In genomic region chr5:172686111-172686510, GRCh38 we compare ENCODE assay signal across 23 cellular contexts. TPM values are rescaled to one million over a fixed set of nuclear protein-coding genes. Genes with fewer than 3 reads are reported as not detected.
DNase-seq lines count a peak whose midpoint lies in the region; ATAC-seq and TF ChIP-seq lines count a peak whose summit lies in the region.
"Had no signal": no experiment of that assay in that cellular context is flagged by ENCODE, and none has a peak within 500 bp of the region (broad histone marks: within the 10 kb centered on the region; RNA-seq: fewer than 3 reads in every experiment).

No MANE protein-coding gene starts in this region.

- no peak overlapping the region for H3K4me3 ChIP-seq in adrenal gland
- no peak overlapping the region for H3K4me3 ChIP-seq in osteoblast (ENCODE audit: insufficient read depth, low read length)
- H3K4me3 ChIP-seq: HAP-1, thyroid gland had no signal

- H3K9me3 Mint-ChIP-seq in activated CD4-positive, alpha-beta T cell treated with anti-CD3 and anti-CD28 coated beads for 36 hours (ENCODE audit: low read depth): no peaks in the 10 kb centered on the region

- POLR2A ChIA-PET in activated CD4-positive, alpha-beta T cell treated with anti-CD3 and anti-CD28 coated beads for 36 hours (lab: Charles Lee): no interaction called here

- H3K36me3 Mint-ChIP-seq in activated CD4-positive, alpha-beta T cell treated with anti-CD3 and anti-CD28 coated beads for 36 hours (ENCODE audit: low read depth): no peaks in the 10 kb centered on the region

- H4K20me1 ChIP-seq in osteoblast (ENCODE audit: insufficient read depth, low read length): no peaks in the 10 kb centered on the region

- CTCF ChIA-PET in activated CD4-positive, alpha-beta T cell treated with anti-CD3 and anti-CD28 coated beads for 36 hours (lab: Charles Lee): interaction anchor here (0.6 to 2.1 kb wide), 3 partner anchors 13 to 216 kb away, joined by 3 to 12 read pairs (median 4); no protein-coding TSS in a partner anchor

- H3K9me3 ChIP-seq in adrenal gland (replicated peaks in 1 of 3): no peaks in the 10 kb centered on the region
- no peaks in the 10 kb centered on the region for H3K9me3 ChIP-seq in osteoblast (ENCODE audit: low read depth, low read length)
- H3K9me3 ChIP-seq: HAP-1, thyroid gland had no signal

- 16 to 44% (median 38%) methylated on average over 5 to 10 of the region's 10 CpGs for WGBS in adrenal gland, 4 donors

- peaks cover 4% of the 10 kb centered on the region for H3K27me3 Mint-ChIP-seq in activated CD4-positive, alpha-beta T cell treated with anti-CD3 and anti-CD28 coated beads for 36 hours

- intact Hi-C loops in adrenal gland (cut with DNase I): no loop called here
- intact Hi-C loops in activated CD4-positive, alpha-beta T cell treated with anti-CD3 and anti-CD28 coated beads for 36 hours (cut with DNase I, micrococcal nuclease): no loop called here

- no peaks in the 10 kb centered on the region for H3K27me3 ChIP-seq in adrenal gland
- H3K27me3 ChIP-seq in osteoblast (ENCODE audit: insufficient read depth, low read length): no peaks in the 10 kb centered on the region
- H3K27me3 ChIP-seq: thyroid gland had no signal

- H3K27ac ChIP-seq in adrenal gland (peak overlapping the region in 2 of 5 donors; percentile 31 to 73), osteoblast (ENCODE audit: low read depth, low read length) (no peak overlapping the region)
- H3K27ac ChIP-seq: thyroid gland had no signal

- H2AFZ ChIP-seq in osteoblast (ENCODE audit: low read length): no peak overlapping the region

- H3K36me3 ChIP-seq in adrenal gland (replicated peaks in 1 of 2) (peaks cover 0 to 37% of the 10 kb centered on the region in 2 donors), osteoblast (ENCODE audit: insufficient read depth, low read length) (no peaks in the 10 kb centered on the region)
- H3K36me3 ChIP-seq: HAP-1, thyroid gland had no signal

- no peak for TF ChIP-seq POLR2A in adrenal gland (IDR thresholded peaks at IDR 0.05)

- no peaks in the 10 kb centered on the region for H3K79me2 ChIP-seq in osteoblast (ENCODE audit: insufficient read depth, low read length)

- no peak overlapping the region for H3K4me2 ChIP-seq in osteoblast (ENCODE audit: insufficient read depth, low read length)

- no peak for ATAC-seq in activated CD4-positive, alpha-beta T cell treated with anti-CD3 and anti-CD28 coated beads for 36 hours
- ATAC-seq: sciatic nerve; stimulated activated naive CD8-positive, alpha-beta T cell treated with anti-CD3 and anti-CD28 coated beads, Interleukin-15, Interleukin-2, amounts not matched to agents 100 U/mL and 50 U/mL, for 24 hours had no signal

- H3K27ac Mint-ChIP-seq in activated CD4-positive, alpha-beta T cell treated with anti-CD3 and anti-CD28 coated beads for 36 hours: no peak overlapping the region
- H3K27ac Mint-ChIP-seq: B cell had no signal

- no peak overlapping the region for H3K4me3 Mint-ChIP-seq in activated CD4-positive, alpha-beta T cell treated with anti-CD3 and anti-CD28 coated beads for 36 hours
- H3K4me3 Mint-ChIP-seq: B cell had no signal

- TF ChIP-seq CTCF in adrenal gland (IDR thresholded peaks at IDR 0.05): no peak
- no peak for TF ChIP-seq CTCF in osteoblast (IDR thresholded peaks at IDR 0.05; ENCODE audit: extremely low read depth, low read depth, low read length)

- peaks cover 25% of the 10 kb centered on the region for H3K4me1 Mint-ChIP-seq in activated CD4-positive, alpha-beta T cell treated with anti-CD3 and anti-CD28 coated beads for 36 hours

- H3K4me1 ChIP-seq in adrenal gland (replicated peaks in 1 of 2) (peaks cover 0 to 38% of the 10 kb centered on the region in 2 donors), osteoblast (ENCODE audit: insufficient read depth, low read length) (no peaks in the 10 kb centered on the region)
- H3K4me1 ChIP-seq: HAP-1 had no signal

- DNase-seq in A172 (ENCODE audit: low spot score) (peak; percentile 28), HT1080 (ENCODE audit: low read depth) (peak; percentile 43), adrenal gland (peak; percentile 83 to 92 (median 89)), osteoblast (ENCODE audit: insufficient read length, low spot score, missing footprints) (peak; percentile 98), COR-L47 (lab: John Stamatoyannopoulos, UW) (no peak), NCI-H1105 (lab: John Stamatoyannopoulos, UW) (no peak), SIG-M5 (lab: John Stamatoyannopoulos, UW) (no peak)
- DNase-seq in activated CD4-positive, alpha-beta T cell treated with anti-CD3 and anti-CD28 coated beads for 36 hours: no peak
- DNase-seq: activated CD4-positive, alpha-beta T cell treated with anti-CD3 and anti-CD28 coated beads for 4 hours; activated gamma-delta T cell treated with Interleukin-2 at 50 U/mL for 16 hours; activated T-cell treated with anti-CD3 and anti-CD28 coated beads, Interleukin-2, amount 50 U/mL, for 1 hour; DMS53; GF-D8; glutamatergic neuron; kidney glomerular epithelial cell; NCI-H1417 treated with DMSO at 0.1 percent for 48 hours; NCI-H345; posterior cingulate gyrus; stimulated activated naive CD8-positive, alpha-beta T cell treated with anti-CD3 and anti-CD28 coated beads, Interleukin-15, Interleukin-2, amounts not matched to agents 100 U/mL and 50 U/mL, for 24 hours; thyroid gland had no signal

RNA-seq across cellular contexts. Expression of gene NEURL1B, which starts 45.0 kb away (rescaled TPM):
- 7.2 and 12.2 TPM in 2 replicates for total RNA-seq in A172 (2014; rRNA removed; shearing (Covaris generic))
- total RNA-seq in HT1080 (2014; rRNA removed; shearing (Covaris generic)): 0.10 and 0.55 TPM in 2 replicates
- 0.68 and 0.80 TPM in 2 replicates for polyA plus RNA-seq in HT1080 (2015; cell fraction: cytosol; rRNA removed)
- polyA plus RNA-seq in HT1080 (2015; cell fraction: nucleus; rRNA removed): 0.69 and 0.93 TPM in 2 replicates
- 10 to 100 TPM; 26.2 to 99.9 (median 60.5) TPM for total RNA-seq in adrenal gland
- polyA plus RNA-seq in adrenal gland: 10 to 100 TPM in 2 of 3 donors, 1 to 10 TPM in 1; 9.8 to 17.9 (median 13.9) TPM
- 0.29 and 0.36 TPM in 2 replicates for total RNA-seq in osteoblast
- under 1 TPM; 0.16 to 0.19 TPM for total RNA-seq in activated CD4-positive, alpha-beta T cell treated with anti-CD3 and anti-CD28 coated beads for 36 hours

Comparison
In these comparisons a context has a peak if more than half of its experiments do, and no peak if none do; other contexts are left out.
1. DNase-seq: peak in A172 (single experiment), HT1080 (single experiment), adrenal gland (7 of 7) and osteoblast (single experiment); none in COR-L47 (single experiment), NCI-H1105 (single experiment), SIG-M5 (single experiment) and activated CD4-positive, alpha-beta T cell treated with anti-CD3 and anti-CD28 coated beads for 36 hours (single experiment).